25 cellular contexts compared by ENCODE assay signal in the genomic region with DNA sequence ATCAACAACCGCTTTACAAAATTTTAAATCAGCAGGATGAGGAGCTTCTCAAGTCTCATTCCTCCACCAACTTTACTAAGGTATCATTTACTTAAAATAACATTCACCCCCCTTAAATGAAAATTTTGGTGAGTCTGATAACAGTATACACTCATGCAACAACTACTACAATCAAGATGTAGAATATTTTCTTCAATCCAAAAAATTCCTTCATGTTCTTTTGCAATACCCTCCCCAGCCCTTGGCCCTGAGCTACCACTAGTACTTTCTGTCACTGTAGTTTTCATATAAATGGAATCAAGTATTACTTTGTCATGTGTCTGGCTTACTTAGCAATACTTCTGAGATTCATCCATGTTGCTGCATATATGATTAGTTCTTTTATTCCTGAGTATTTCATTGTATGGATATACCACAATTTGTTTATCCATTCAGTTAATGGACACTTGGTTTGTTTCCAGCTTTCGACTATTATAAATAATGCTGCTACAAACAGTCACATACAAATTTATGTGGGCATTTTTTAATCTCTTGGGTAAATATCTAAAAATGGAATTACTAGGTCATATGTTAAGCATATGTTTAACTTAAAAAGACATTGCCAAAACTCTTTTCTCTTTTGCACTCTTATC.
"Had no signal": no experiment of that assay in that cellular context is flagged by ENCODE, and none has a peak within 500 bp of the region (broad histone marks: within the 10 kb centered on the region; RNA-seq: fewer than 3 reads in every experiment).

No MANE protein-coding gene starts in this region.

- ATAC-seq: activated CD4-positive, CD25-positive, alpha-beta regulatory T cell treated with anti-CD3 and anti-CD28 coated beads, Interleukin-2, amount 50 U/mL, for 24 hours; activated CD8-positive, alpha-beta T cell treated with anti-CD3 and anti-CD28 coated beads for 36 hours; activated T-cell treated with anti-CD3 and anti-CD28 coated beads, Interleukin-2, amount 50 U/mL, for 72 hours had no signal

- H3K4me3 ChIP-seq: adrenal gland, breast epithelium, MG63, SJSA1 had no signal

- H3K9me3 ChIP-seq: adrenal gland, breast epithelium, MG63, SJSA1 had no signal

- H3K27me3 ChIP-seq: adrenal gland, breast epithelium, MG63, SJSA1 had no signal

- H3K36me3 ChIP-seq: adrenal gland, breast epithelium, WERI-Rb-1 had no signal

- FAIRE-seq: RCC 7860 had no signal

- H3K27ac ChIP-seq: adrenal gland, breast epithelium, SJSA1, WERI-Rb-1 had no signal

- DNase-seq: activated CD4-positive, alpha-beta T cell treated with anti-CD3 and anti-CD28 coated beads for 4 hours; activated CD8-positive, alpha-beta memory T cell treated with anti-CD3 and anti-CD28 coated beads, Interleukin-2, amount 50 U/mL, for 4 hours; activated CD8-positive, alpha-beta T cell treated with anti-CD3 and anti-CD28 coated beads for 36 hours; activated gamma-delta T cell treated with Interleukin-2 at 50 U/mL for 16 hours; activated naive CD4-positive, alpha-beta T cell treated with anti-CD3 and anti-CD28 coated beads, Interleukin-2, amount 10 ng/mL, durations not matched to agents 7 days and 5 days; activated naive CD8-positive, alpha-beta T cell treated with anti-CD3 and anti-CD28 coated beads for 36 hours; activated T-cell treated with anti-CD3 and anti-CD28 coated beads, Interleukin-2, amount 50 U/mL, for 72 hours; adrenal gland; aorta; caudate nucleus; MG63; NCI-H1105; NCI-H1436; NCI-H1694 treated with DMSO at 0.1 percent for 48 hours; NCI-H2029 treated with DMSO at 0.1 percent for 48 hours; NCI-H446; NCI-H524; SHP77; T-helper 2 cell; T1000; WERI-Rb-1 had no signal
